10 cellular contexts compared by ENCODE assay signal in the genomic region with DNA sequence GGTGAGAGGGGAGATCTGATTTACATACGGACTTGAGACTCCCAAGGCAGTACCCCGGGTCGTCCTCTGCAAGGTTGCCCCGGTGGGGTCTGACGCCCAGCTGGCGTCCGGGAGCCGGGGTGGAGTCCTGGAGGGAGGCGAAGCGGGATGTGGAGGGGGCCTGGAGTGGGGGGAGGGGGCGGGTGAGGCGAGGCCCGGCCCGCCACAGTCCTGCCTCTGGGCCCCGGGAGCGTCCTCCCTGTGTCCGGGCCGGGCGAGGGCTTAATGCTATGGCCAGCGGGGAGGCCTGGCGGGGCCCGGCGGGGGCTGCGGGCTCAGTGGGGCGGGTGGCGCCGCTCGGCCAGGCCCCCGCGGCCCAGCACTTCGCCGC. TPM values are rescaled to one million over a fixed set of nuclear protein-coding genes. Genes with fewer than 3 reads are reported as not detected.
DNase-seq lines count a peak whose midpoint lies in the region; ATAC-seq, FAIRE-seq and TF ChIP-seq lines count a peak whose summit lies in the region.
"Had no signal": no experiment of that assay in that cellular context is flagged by ENCODE, and none has a peak within 500 bp of the region (broad histone marks: within the 10 kb centered on the region; RNA-seq: fewer than 3 reads in every experiment).

No MANE protein-coding gene starts in this region.

- TF ChIP-seq CTCF in A549 (IDR thresholded peaks at IDR 0.05) (no peak), gastroesophageal sphincter (IDR thresholded peaks at IDR 0.05) (no peak), neutrophil (IDR thresholded peaks at IDR 0.05) (no peak)

- no peak for FAIRE-seq in A549 (lab: Jason Lieb, UNC)

- peak in 1 of 2 experiments; percentile 53 for DNase-seq in A549 (ENCODE audit: low read depth in 1 of 2, low spot score in 1 of 2)
- DNase-seq in SJCRH30 = peak in 1 of 2 experiments; percentile 33
- DNase-seq in OCI-M2 (lab: John Stamatoyannopoulos, UW; ENCODE audit: unreplicated experiment) = no peak
- DNase-seq in stimulated activated CD4-positive, alpha-beta T cell treated with anti-CD3 and anti-CD28 coated beads, Interleukin-4, amount 100 ng/mL, for 4 hours = no peak
- no peak for DNase-seq in midbrain (lab: John Stamatoyannopoulos, UW)
- DNase-seq: activated effector memory CD4-positive, alpha-beta T cell treated with anti-CD3 and anti-CD28 coated beads, Interleukin-2, amount 50 U/mL, for 16 hours; CD8-positive, alpha-beta T cell had no signal

- peak in 1 of 2 experiments; percentile 61; a peak in 4 of 6 replicates for ATAC-seq in A549
- ATAC-seq in gastroesophageal sphincter = peak; percentile 37
- no peak for ATAC-seq in HG02610 (IDR thresholded peaks at IDR 0.05; ENCODE audit: unreplicated experiment)
- ATAC-seq: CD8-positive, alpha-beta T cell had no signal

- H3K27ac ChIP-seq in A549 (peak overlapping the region; percentile 90 to 97), SJCRH30 (no peak overlapping the region), gastroesophageal sphincter (peak overlapping the region in 3 of 4 donors; percentile 77 to 86 (median 81)), neutrophil (peak overlapping the region; percentile 46)

- H3K4me2 ChIP-seq in A549 = peak overlapping the region; percentile 85

- TF ChIP-seq RAD21 in A549 (conservative IDR thresholded peaks at IDR 0.05 in 1 of 2, IDR thresholded peaks at IDR 0.05 in 1 of 2) = no peak

- H3K27me3 ChIP-seq in SJCRH30 (peaks cover 12% of the 10 kb centered on the region; the same call in 1 of the 2 replicates), gastroesophageal sphincter (no peaks in the 10 kb centered on the region), neutrophil (no peaks in the 10 kb centered on the region)

- H3K4me1 ChIP-seq in A549 = peaks cover 4% of the 10 kb centered on the region; the same call in 1 of the 3 replicates
- H3K4me1 ChIP-seq in SJCRH30 = no peaks in the 10 kb centered on the region
- peaks cover 0 to 32% (median 0%) of the 10 kb centered on the region in 3 donors for H3K4me1 ChIP-seq in gastroesophageal sphincter
- H3K4me1 ChIP-seq in neutrophil (ENCODE audit: control insufficient read depth in 1 of 2, insufficient read depth in 1 of 2, low read depth in 1 of 2, low read length in 1 of 2) = peaks cover 20 to 23% of the 10 kb centered on the region in 2 experiments

- CTCF ChIA-PET in A549 (lab: Yijun Ruan, JAX) = interaction anchor here (0.6 to 4.0 kb wide), 71 partner anchors 10 to 528 kb away, joined by 3 to 50 read pairs (median 4); a partner anchor contains a TSS

- WGBS in A549 (ENCODE audit: missing lambda C conversion rate) = 38% methylated on average over 8 of the region's 32 CpGs
- 21% methylated on average over 2 of the region's 32 CpGs; no CpG with 5 or more reads in 1 of the 2 donors for WGBS in gastroesophageal sphincter (ENCODE audit: low coverage in 1 of 2), 2 donors

- no peaks in the 10 kb centered on the region for H3K9me3 ChIP-seq in A549
- H3K9me3 ChIP-seq in SJCRH30 (replicated peaks) = no peaks in the 10 kb centered on the region
- no peaks in the 10 kb centered on the region for H3K9me3 ChIP-seq in gastroesophageal sphincter
- H3K9me3 ChIP-seq in neutrophil = no peaks in the 10 kb centered on the region

- H3K4me3 ChIP-seq in A549 (peak overlapping the region; percentile 43), SJCRH30 (peak overlapping the region; percentile 60), gastroesophageal sphincter (peak overlapping the region; percentile 18 to 61), neutrophil (ENCODE audit: low read depth in 1 of 2, low read length in 1 of 2) (no peak overlapping the region)

- peak; percentile 13; the same call in 1 of the 2 replicates for TF ChIP-seq POLR2A in A549 (IDR thresholded peaks at IDR 0.05; ENCODE audit: low read length)
- no peak for TF ChIP-seq POLR2A in gastroesophageal sphincter (IDR thresholded peaks at IDR 0.05)

- POLR2A ChIA-PET in A549 (lab: Yijun Ruan, JAX) = interaction anchor here (0.6 to 1.2 kb wide), 8 partner anchors 18 to 175 kb away, joined by 3 to 6 read pairs (median 4); a partner anchor contains a TSS

- H3K36me3 ChIP-seq in SJCRH30 = no peaks in the 10 kb centered on the region
- no peaks in the 10 kb centered on the region for H3K36me3 ChIP-seq in gastroesophageal sphincter
- H3K36me3 ChIP-seq in neutrophil = peaks cover 97% of the 10 kb centered on the region

- TF ChIP-seq EP300 in A549 (IDR thresholded peaks at IDR 0.05) (no peak), gastroesophageal sphincter (IDR thresholded peaks at IDR 0.05) (no peak)

TF ChIP-seq in A549, 52 proteins besides CTCF, POLR2A, EP300 and RAD21:
- TF ChIP-seq JUN (IDR thresholded peaks at IDR 0.05) = 0 out of 5 replicates have a peak, but pooled peaks of 1 of the 2 experiments have one; percentile 47
- TF ChIP-seq NFE2L2 (conservative IDR thresholded peaks at IDR 0.05; ENCODE audit: low read length) = no peak

RNA-seq across cellular contexts. Expression of a gene that starts 2.4 kb away (rescaled TPM):
- polyA plus RNA-seq in A549 (2011; rRNA removed) (0.06 and 0.07 TPM in 2 replicates), A549 (2017; fragmentation: RNase III; extraction: RNeasy Plus Mini Kit Qiagen cat#74134 plus additional on column Dnase treatment) (0.04 to 0.07 TPM (median 0.05 TPM) in 3 replicates)
- polyA plus RNA-seq in A549 (2012; cell fraction: cytosol; rRNA removed) = 0.06 and 0.07 TPM in 2 replicates
- 0.17 and 0.19 TPM in 2 replicates for polyA plus RNA-seq in A549 (2012; cell fraction: nucleus; rRNA removed)
- 0.05 TPM in 1 of 2 replicates, not detected in the other for polyA minus RNA-seq in A549 (2011; rRNA and poly(A)+ RNA removed)
- not detected in 2 replicates for total RNA-seq in SJCRH30 (2014; rRNA removed; shearing (Covaris generic))
- total RNA-seq in gastroesophageal sphincter = under 1 TPM in 2 of 4 donors, not detected in 2; 0.12 to 0.13 TPM
- total RNA-seq: CD8-positive, alpha-beta T cell had no signal

RNA-seq across cellular contexts. Expression of a gene that starts 23.4 kb away (rescaled TPM):
- polyA plus RNA-seq in A549 (2011; rRNA removed) = not detected in 2 replicates
- 0.07 and 0.09 TPM in 2 replicates for polyA plus RNA-seq in A549 (2012; cell fraction: cytosol; rRNA removed)
- polyA plus RNA-seq in A549 (2012; cell fraction: nucleus; rRNA removed) = 0.28 TPM in 1 of 2 replicates, not detected in the other
- polyA plus RNA-seq in A549 (2017; fragmentation: RNase III; extraction: RNeasy Plus Mini Kit Qiagen cat#74134 plus additional on column Dnase treatment) = 0.07 to 0.21 TPM (median 0.14 TPM) in 3 replicates
- not detected in 2 replicates for polyA minus RNA-seq in A549 (2011; rRNA and poly(A)+ RNA removed)
- not detected in 2 replicates for total RNA-seq in SJCRH30 (2014; rRNA removed; shearing (Covaris generic))
- 10 to 100 TPM in 3 of 4 donors, 1 to 10 TPM in 1; 4.2 to 32.4 (median 14.7) TPM for total RNA-seq in gastroesophageal sphincter

RNA-seq across cellular contexts. Expression of a gene that starts 53.5 kb away (rescaled TPM):
- polyA plus RNA-seq in A549 (2011; rRNA removed) = 10.8 and 11.7 TPM in 2 replicates
- polyA plus RNA-seq in A549 (2012; cell fraction: cytosol; rRNA removed) = 29.6 and 43.5 TPM in 2 replicates
- polyA plus RNA-seq in A549 (2012; cell fraction: nucleus; rRNA removed) = 101 and 127 TPM in 2 replicates
- 29.7 to 35.4 TPM (median 35.2 TPM) in 3 replicates for polyA plus RNA-seq in A549 (2017; fragmentation: RNase III; extraction: RNeasy Plus Mini Kit Qiagen cat#74134 plus additional on column Dnase treatment)
- polyA minus RNA-seq in A549 (2011; rRNA and poly(A)+ RNA removed) = 7.3 and 7.7 TPM in 2 replicates
- 17.3 and 24.4 TPM in 2 replicates for total RNA-seq in SJCRH30 (2014; rRNA removed; shearing (Covaris generic))
- total RNA-seq in gastroesophageal sphincter = 100 to 1,000 TPM in 1 of 4 donors, 10 to 100 TPM in 3; 68.8 to 218 (median 78.9) TPM

Comparison
In these comparisons a context has a peak if more than half of its experiments do, and no peak if none do; other contexts are left out.
1. H3K4me3 ChIP-seq: peak in A549 (single experiment), SJCRH30 (single experiment) and gastroesophageal sphincter (2 of 2); none in neutrophil (0 of 2).